ENCODE assay signal across 1 cellular context in the genomic region with DNA sequence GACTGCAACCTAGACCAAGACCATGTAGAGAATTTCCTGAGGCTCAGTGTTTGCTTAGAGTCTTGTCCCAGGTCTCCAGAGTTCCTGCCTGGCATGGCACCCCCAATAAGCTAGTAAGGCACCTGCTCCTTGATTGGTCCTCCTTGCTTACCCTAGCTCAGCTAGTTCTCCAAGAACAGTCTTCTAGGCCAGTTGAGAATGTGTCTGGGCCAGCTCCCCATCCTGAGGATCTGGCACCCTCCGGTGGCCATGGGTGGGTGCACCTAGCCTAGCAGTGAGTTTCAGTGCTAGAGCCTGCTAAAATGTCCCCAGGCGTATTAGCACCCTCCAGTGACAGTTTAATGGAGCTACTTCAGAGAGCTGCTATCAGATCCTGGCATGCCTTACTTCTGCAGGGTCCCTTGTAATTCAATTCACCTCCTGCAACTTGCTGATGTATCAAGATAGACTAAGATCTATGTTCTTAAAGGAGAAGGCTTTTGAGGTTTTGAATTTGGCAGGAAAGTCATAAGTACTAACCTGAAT.
TF ChIP-seq lines count a peak whose summit lies in the region.

No MANE protein-coding gene starts in this region.

TF ChIP-seq in K562, 482 proteins besides CTCF, POLR2A, EP300 and RAD21 (continued from another document and continues in another):
- TF ChIP-seq, protein P1, sequence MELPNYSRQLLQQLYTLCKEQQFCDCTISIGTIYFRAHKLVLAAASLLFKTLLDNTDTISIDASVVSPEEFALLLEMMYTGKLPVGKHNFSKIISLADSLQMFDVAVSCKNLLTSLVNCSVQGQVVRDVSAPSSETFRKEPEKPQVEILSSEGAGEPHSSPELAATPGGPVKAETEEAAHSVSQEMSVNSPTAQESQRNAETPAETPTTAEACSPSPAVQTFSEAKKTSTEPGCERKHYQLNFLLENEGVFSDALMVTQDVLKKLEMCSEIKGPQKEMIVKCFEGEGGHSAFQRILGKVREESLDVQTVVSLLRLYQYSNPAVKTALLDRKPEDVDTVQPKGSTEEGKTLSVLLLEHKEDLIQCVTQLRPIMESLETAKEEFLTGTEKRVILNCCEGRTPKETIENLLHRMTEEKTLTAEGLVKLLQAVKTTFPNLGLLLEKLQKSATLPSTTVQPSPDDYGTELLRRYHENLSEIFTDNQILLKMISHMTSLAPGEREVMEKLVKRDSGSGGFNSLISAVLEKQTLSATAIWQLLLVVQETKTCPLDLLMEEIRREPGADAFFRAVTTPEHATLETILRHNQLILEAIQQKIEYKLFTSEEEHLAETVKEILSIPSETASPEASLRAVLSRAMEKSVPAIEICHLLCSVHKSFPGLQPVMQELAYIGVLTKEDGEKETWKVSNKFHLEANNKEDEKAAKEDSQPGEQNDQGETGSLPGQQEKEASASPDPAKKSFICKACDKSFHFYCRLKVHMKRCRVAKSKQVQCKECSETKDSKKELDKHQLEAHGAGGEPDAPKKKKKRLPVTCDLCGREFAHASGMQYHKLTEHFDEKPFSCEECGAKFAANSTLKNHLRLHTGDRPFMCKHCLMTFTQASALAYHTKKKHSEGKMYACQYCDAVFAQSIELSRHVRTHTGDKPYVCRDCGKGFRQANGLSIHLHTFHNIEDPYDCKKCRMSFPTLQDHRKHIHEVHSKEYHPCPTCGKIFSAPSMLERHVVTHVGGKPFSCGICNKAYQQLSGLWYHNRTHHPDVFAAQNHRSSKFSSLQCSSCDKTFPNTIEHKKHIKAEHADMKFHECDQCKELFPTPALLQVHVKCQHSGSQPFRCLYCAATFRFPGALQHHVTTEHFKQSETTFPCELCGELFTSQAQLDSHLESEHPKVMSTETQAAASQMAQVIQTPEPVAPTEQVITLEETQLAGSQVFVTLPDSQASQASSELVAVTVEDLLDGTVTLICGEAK (IDR thresholded peaks at IDR 0.05) = no peak
- TF ChIP-seq, protein P1 (CRISPR knock-in tag; IDR thresholded peaks at IDR 0.05) = no peak
- TF ChIP-seq, protein P2, sequence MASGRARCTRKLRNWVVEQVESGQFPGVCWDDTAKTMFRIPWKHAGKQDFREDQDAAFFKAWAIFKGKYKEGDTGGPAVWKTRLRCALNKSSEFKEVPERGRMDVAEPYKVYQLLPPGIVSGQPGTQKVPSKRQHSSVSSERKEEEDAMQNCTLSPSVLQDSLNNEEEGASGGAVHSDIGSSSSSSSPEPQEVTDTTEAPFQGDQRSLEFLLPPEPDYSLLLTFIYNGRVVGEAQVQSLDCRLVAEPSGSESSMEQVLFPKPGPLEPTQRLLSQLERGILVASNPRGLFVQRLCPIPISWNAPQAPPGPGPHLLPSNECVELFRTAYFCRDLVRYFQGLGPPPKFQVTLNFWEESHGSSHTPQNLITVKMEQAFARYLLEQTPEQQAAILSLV (tag; IDR thresholded peaks at IDR 0.05) = no peak
- no peak for TF ChIP-seq YBX1 (IDR thresholded peaks at IDR 0.05)
- TF ChIP-seq MCM5 (IDR thresholded peaks at IDR 0.05; ENCODE audit: low read depth) = no peak
- peak; percentile 49 for TF ChIP-seq MEIS2 (IDR thresholded peaks at IDR 0.05; ENCODE audit: partially characterized antibody)
- no peak for TF ChIP-seq RBM14 (IDR thresholded peaks at IDR 0.05; ENCODE audit: borderline replicate concordance, insufficient read depth, low read depth, low read length)
- TF ChIP-seq SOX6 (IDR thresholded peaks at IDR 0.05) = peak; percentile 36; the same call in 1 of the 2 replicates
- TF ChIP-seq MTA3 (IDR thresholded peaks at IDR 0.05; ENCODE audit: borderline replicate concordance) = peak; percentile 50; the same call in 1 of the 2 replicates
- TF ChIP-seq ILF3 (IDR thresholded peaks at IDR 0.05; ENCODE audit: borderline replicate concordance) = 0 out of 2 replicates have a peak, but pooled peaks have one; percentile 41
- TF ChIP-seq ZC3H8 (IDR thresholded peaks at IDR 0.05) = no peak
- TF ChIP-seq LCOR (CRISPR knock-in tag; IDR thresholded peaks at IDR 0.05) = no peak
- peak; percentile 74; the same call in 1 of the 2 replicates for TF ChIP-seq CTBP1 (IDR thresholded peaks at IDR 0.05; ENCODE audit: borderline replicate concordance)
- TF ChIP-seq ETV1 (tag; conservative IDR thresholded peaks at IDR 0.05; ENCODE audit: low read depth) = no peak
- peak; percentile 93 for TF ChIP-seq ARID2 (IDR thresholded peaks at IDR 0.05)
- no peak for TF ChIP-seq PCBP1 (IDR thresholded peaks at IDR 0.05; ENCODE audit: low read depth, low read length, poor library complexity, severe bottlenecking)
- TF ChIP-seq, protein P3, sequence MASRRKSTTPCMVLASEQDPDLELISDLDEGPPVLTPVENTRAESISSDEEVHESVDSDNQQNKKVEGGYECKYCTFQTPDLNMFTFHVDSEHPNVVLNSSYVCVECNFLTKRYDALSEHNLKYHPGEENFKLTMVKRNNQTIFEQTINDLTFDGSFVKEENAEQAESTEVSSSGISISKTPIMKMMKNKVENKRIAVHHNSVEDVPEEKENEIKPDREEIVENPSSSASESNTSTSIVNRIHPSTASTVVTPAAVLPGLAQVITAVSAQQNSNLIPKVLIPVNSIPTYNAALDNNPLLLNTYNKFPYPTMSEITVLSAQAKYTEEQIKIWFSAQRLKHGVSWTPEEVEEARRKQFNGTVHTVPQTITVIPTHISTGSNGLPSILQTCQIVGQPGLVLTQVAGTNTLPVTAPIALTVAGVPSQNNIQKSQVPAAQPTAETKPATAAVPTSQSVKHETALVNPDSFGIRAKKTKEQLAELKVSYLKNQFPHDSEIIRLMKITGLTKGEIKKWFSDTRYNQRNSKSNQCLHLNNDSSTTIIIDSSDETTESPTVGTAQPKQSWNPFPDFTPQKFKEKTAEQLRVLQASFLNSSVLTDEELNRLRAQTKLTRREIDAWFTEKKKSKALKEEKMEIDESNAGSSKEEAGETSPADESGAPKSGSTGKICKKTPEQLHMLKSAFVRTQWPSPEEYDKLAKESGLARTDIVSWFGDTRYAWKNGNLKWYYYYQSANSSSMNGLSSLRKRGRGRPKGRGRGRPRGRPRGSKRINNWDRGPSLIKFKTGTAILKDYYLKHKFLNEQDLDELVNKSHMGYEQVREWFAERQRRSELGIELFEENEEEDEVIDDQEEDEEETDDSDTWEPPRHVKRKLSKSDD (conservative IDR thresholded peaks at IDR 0.05; ENCODE audit: low read length) = no peak
- no peak for TF ChIP-seq CBFB (CRISPR knock-in tag; IDR thresholded peaks at IDR 0.05)
- TF ChIP-seq KAT2B (IDR thresholded peaks at IDR 0.05; ENCODE audit: low read depth, low read length) = no peak
- no peak for TF ChIP-seq ZNF583 (CRISPR knock-in tag; IDR thresholded peaks at IDR 0.05)
- no peak for TF ChIP-seq FOXM1 (IDR thresholded peaks at IDR 0.05; ENCODE audit: low read depth)
- no peak for TF ChIP-seq FOXM1 (CRISPR knock-in tag; IDR thresholded peaks at IDR 0.05; ENCODE audit: low read depth)
- TF ChIP-seq SRSF7 (optimal IDR thresholded peaks at IDR 0.05; ENCODE audit: low read depth, low read length) = no peak
- no peak for TF ChIP-seq MCM3 (IDR thresholded peaks at IDR 0.05)
- TF ChIP-seq FOSL1 (tag; conservative IDR thresholded peaks at IDR 0.05) = peak; percentile 48; the same call in 1 of the 2 replicates
- TF ChIP-seq, protein P4, sequence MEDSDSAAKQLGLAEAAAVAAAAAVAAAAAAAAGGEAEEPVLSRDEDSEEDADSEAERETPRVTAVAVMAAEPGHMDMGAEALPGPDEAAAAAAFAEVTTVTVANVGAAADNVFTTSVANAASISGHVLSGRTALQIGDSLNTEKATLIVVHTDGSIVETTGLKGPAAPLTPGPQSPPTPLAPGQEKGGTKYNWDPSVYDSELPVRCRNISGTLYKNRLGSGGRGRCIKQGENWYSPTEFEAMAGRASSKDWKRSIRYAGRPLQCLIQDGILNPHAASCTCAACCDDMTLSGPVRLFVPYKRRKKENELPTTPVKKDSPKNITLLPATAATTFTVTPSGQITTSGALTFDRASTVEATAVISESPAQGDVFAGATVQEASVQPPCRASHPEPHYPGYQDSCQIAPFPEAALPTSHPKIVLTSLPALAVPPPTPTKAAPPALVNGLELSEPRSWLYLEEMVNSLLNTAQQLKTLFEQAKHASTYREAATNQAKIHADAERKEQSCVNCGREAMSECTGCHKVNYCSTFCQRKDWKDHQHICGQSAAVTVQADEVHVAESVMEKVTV (CRISPR knock-in tag; IDR thresholded peaks at IDR 0.05) = peak; percentile 98
- TF ChIP-seq, protein P5, sequence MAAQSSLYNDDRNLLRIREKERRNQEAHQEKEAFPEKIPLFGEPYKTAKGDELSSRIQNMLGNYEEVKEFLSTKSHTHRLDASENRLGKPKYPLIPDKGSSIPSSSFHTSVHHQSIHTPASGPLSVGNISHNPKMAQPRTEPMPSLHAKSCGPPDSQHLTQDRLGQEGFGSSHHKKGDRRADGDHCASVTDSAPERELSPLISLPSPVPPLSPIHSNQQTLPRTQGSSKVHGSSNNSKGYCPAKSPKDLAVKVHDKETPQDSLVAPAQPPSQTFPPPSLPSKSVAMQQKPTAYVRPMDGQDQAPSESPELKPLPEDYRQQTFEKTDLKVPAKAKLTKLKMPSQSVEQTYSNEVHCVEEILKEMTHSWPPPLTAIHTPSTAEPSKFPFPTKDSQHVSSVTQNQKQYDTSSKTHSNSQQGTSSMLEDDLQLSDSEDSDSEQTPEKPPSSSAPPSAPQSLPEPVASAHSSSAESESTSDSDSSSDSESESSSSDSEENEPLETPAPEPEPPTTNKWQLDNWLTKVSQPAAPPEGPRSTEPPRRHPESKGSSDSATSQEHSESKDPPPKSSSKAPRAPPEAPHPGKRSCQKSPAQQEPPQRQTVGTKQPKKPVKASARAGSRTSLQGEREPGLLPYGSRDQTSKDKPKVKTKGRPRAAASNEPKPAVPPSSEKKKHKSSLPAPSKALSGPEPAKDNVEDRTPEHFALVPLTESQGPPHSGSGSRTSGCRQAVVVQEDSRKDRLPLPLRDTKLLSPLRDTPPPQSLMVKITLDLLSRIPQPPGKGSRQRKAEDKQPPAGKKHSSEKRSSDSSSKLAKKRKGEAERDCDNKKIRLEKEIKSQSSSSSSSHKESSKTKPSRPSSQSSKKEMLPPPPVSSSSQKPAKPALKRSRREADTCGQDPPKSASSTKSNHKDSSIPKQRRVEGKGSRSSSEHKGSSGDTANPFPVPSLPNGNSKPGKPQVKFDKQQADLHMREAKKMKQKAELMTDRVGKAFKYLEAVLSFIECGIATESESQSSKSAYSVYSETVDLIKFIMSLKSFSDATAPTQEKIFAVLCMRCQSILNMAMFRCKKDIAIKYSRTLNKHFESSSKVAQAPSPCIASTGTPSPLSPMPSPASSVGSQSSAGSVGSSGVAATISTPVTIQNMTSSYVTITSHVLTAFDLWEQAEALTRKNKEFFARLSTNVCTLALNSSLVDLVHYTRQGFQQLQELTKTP (IDR thresholded peaks at IDR 0.05; ENCODE audit: low read depth in 1 of 2, partially characterized antibody in 2 of 2) = no peak
- TF ChIP-seq DNMT1 (IDR thresholded peaks at IDR 0.05) = no peak
- no peak for TF ChIP-seq RNF2 (IDR thresholded peaks at IDR 0.05)
- TF ChIP-seq, protein P6, sequence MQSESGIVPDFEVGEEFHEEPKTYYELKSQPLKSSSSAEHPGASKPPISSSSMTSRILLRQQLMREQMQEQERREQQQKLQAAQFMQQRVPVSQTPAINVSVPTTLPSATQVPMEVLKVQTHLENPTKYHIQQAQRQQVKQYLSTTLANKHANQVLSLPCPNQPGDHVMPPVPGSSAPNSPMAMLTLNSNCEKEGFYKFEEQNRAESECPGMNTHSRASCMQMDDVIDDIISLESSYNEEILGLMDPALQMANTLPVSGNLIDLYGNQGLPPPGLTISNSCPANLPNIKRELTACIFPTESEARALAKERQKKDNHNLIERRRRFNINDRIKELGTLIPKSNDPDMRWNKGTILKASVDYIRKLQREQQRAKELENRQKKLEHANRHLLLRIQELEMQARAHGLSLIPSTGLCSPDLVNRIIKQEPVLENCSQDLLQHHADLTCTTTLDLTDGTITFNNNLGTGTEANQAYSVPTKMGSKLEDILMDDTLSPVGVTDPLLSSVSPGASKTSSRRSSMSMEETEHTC (IDR thresholded peaks at IDR 0.05) = no peak
- TF ChIP-seq HMG20B (CRISPR knock-in tag; IDR thresholded peaks at IDR 0.05) = no peak
- no peak for TF ChIP-seq ZNF124 (CRISPR knock-in tag; IDR thresholded peaks at IDR 0.05)
- TF ChIP-seq, protein P7, sequence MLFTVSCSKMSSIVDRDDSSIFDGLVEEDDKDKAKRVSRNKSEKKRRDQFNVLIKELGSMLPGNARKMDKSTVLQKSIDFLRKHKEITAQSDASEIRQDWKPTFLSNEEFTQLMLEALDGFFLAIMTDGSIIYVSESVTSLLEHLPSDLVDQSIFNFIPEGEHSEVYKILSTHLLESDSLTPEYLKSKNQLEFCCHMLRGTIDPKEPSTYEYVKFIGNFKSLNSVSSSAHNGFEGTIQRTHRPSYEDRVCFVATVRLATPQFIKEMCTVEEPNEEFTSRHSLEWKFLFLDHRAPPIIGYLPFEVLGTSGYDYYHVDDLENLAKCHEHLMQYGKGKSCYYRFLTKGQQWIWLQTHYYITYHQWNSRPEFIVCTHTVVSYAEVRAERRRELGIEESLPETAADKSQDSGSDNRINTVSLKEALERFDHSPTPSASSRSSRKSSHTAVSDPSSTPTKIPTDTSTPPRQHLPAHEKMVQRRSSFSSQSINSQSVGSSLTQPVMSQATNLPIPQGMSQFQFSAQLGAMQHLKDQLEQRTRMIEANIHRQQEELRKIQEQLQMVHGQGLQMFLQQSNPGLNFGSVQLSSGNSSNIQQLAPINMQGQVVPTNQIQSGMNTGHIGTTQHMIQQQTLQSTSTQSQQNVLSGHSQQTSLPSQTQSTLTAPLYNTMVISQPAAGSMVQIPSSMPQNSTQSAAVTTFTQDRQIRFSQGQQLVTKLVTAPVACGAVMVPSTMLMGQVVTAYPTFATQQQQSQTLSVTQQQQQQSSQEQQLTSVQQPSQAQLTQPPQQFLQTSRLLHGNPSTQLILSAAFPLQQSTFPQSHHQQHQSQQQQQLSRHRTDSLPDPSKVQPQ (CRISPR knock-in tag; IDR thresholded peaks at IDR 0.05; ENCODE audit: borderline replicate concordance) = no peak
